Comparison of ENCODE assay signal across 17 cellular contexts in the genomic region with DNA sequence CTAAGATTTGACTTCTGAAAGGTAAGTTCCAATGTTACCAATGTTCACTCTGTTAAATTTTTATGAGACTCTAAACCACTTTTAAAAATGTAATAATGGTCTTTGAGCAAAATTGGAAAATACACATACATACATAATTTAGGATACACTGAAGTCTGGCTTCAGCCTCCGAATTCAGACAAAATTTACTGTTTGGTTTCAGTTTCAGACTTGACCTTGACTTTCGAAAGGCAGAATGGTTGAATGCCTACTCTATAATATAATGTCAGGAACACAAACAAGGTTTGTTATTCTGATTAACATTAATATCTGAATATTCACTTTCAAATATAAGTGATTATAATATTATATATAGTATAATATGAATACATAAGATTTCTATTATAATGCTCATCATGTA.
"Had no signal": no experiment of that assay in that cellular context is flagged by ENCODE, and none has a peak within 500 bp of the region (broad histone marks: within the 10 kb centered on the region; RNA-seq: fewer than 3 reads in every experiment).

No MANE protein-coding gene starts in this region.

- H3K4me1 ChIP-seq: left ventricle myocardium inferior, tibial artery, vagina had no signal

- H3K27me3 Mint-ChIP-seq: activated CD4-positive, alpha-beta memory T cell treated with anti-CD3 and anti-CD28 coated beads for 36 hours; activated naive CD4-positive, alpha-beta T cell treated with anti-CD3 and anti-CD28 coated beads, Interleukin-2, amount 50 U/mL, for 24 hours; naive thymus-derived CD8-positive, alpha-beta T cell; stimulated activated naive B cell treated with anti-CD40 and anti-IgM and Interleukin-4, amounts not matched to agents 10 μg/mL and 1 μg/mL and 100 μg/mL, for 72 hours had no signal

- DNase-seq: activated CD4-positive, alpha-beta memory T cell treated with anti-CD3 and anti-CD28 coated beads for 36 hours; activated effector memory CD4-positive, alpha-beta T cell treated with Interleukin-2 at 50 U/mL for 16 hours; activated T-cell treated with anti-CD3 and anti-CD28 coated beads, Interleukin-2, amount 50 U/mL, for 4 hours; adrenal gland; hypothalamus; left ventricle myocardium inferior; naive thymus-derived CD8-positive, alpha-beta T cell; retina; stimulated activated CD4-positive, alpha-beta T cell treated with anti-CD3 and anti-CD28 coated beads, Interleukin-15, amount 100 ng/mL, for 24 hours; stimulated activated CD4-positive, alpha-beta T cell treated with anti-CD3 and anti-CD28 coated beads, Interleukin-4, amount 100 ng/mL, for 1 hour; stimulated activated naive B cell treated with anti-CD40 and anti-IgM and Interleukin-4, amounts not matched to agents 10 μg/mL and 1 μg/mL and 100 μg/mL, for 72 hours; T1000; tibial artery had no signal

- H3K36me3 ChIP-seq: adrenal gland, esophagus muscularis mucosa, left ventricle myocardium inferior, tibial artery, vagina had no signal

- H3K9me3 Mint-ChIP-seq: activated CD4-positive, alpha-beta memory T cell treated with anti-CD3 and anti-CD28 coated beads for 36 hours; activated naive CD4-positive, alpha-beta T cell treated with anti-CD3 and anti-CD28 coated beads, Interleukin-2, amount 50 U/mL, for 24 hours; activated T-cell treated with anti-CD3 and anti-CD28 coated beads, Interleukin-2, amount 50 U/mL, for 4 hours had no signal

- H3K27me3 ChIP-seq: adrenal gland, esophagus muscularis mucosa, tibial artery, vagina had no signal

- H3K36me3 Mint-ChIP-seq: activated CD4-positive, alpha-beta memory T cell treated with anti-CD3 and anti-CD28 coated beads for 36 hours; activated naive CD4-positive, alpha-beta T cell treated with anti-CD3 and anti-CD28 coated beads, Interleukin-2, amount 50 U/mL, for 24 hours; naive thymus-derived CD8-positive, alpha-beta T cell had no signal

- H3K27ac Mint-ChIP-seq: activated CD4-positive, alpha-beta memory T cell treated with anti-CD3 and anti-CD28 coated beads for 36 hours; activated naive CD4-positive, alpha-beta T cell treated with anti-CD3 and anti-CD28 coated beads, Interleukin-2, amount 50 U/mL, for 24 hours; stimulated activated naive B cell treated with anti-CD40 and anti-IgM and Interleukin-4, amounts not matched to agents 10 μg/mL and 1 μg/mL and 100 μg/mL, for 72 hours had no signal

- H3K9me3 ChIP-seq: adrenal gland, esophagus muscularis mucosa, left ventricle myocardium inferior, tibial artery, vagina had no signal

- H3K27ac ChIP-seq: adrenal gland, esophagus muscularis mucosa, left ventricle myocardium inferior, tibial artery, vagina, VCaP had no signal

- H3K4me3 Mint-ChIP-seq: activated CD4-positive, alpha-beta memory T cell treated with anti-CD3 and anti-CD28 coated beads for 36 hours; activated naive CD4-positive, alpha-beta T cell treated with anti-CD3 and anti-CD28 coated beads, Interleukin-2, amount 50 U/mL, for 24 hours; activated T-cell treated with anti-CD3 and anti-CD28 coated beads, Interleukin-2, amount 50 U/mL, for 4 hours; stimulated activated naive B cell treated with anti-CD40 and anti-IgM and Interleukin-4, amounts not matched to agents 10 μg/mL and 1 μg/mL and 100 μg/mL, for 72 hours had no signal

- H3K4me3 ChIP-seq: esophagus muscularis mucosa, left ventricle myocardium inferior, tibial artery, vagina had no signal
